ENCODE assay signal across 8 cellular contexts in the genomic region with DNA sequence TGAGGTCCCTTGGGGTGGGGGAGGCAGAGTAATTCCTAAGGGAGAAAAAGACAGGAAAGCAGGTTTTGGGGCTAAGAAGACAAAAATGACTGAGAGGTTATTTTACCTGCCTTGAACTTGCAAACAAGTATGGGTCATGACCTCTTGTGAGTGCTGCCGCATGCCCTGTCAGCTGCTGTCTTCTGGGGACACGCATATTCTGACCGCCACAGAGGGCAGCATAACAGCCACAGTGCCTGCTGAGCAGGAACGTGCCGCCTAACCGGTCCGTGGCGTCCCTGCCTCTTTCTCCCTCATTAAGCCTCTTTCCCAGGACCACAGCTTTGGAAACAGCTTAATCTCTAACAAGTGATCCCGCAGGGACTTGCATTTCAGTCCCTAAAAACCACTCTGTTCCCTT. TPM values are rescaled to one million over a fixed set of nuclear protein-coding genes. Genes with fewer than 3 reads are reported as not detected.
DNase-seq lines count a peak whose midpoint lies in the region; ATAC-seq and TF ChIP-seq lines count a peak whose summit lies in the region.

No MANE protein-coding gene starts in this region.

- H3K36me3 Mint-ChIP-seq in activated T-cell treated with anti-CD3 and anti-CD28 coated beads, Interleukin-2, amount 50 U/mL, for 4 hours (ENCODE audit: insufficient read depth), result no peaks in the 10 kb centered on the region
- H3K36me3 Mint-ChIP-seq in activated naive CD8-positive, alpha-beta T cell treated with anti-CD3 and anti-CD28 coated beads for 36 hours, result no peaks in the 10 kb centered on the region

- peak overlapping the region; percentile 59 for H3K4me3 ChIP-seq in thoracic aorta

- peaks cover 20% of the 10 kb centered on the region for H3K27me3 Mint-ChIP-seq in activated T-cell treated with anti-CD3 and anti-CD28 coated beads, Interleukin-2, amount 50 U/mL, for 4 hours (ENCODE audit: low read depth)
- H3K27me3 Mint-ChIP-seq in activated naive CD8-positive, alpha-beta T cell treated with anti-CD3 and anti-CD28 coated beads for 36 hours, result peaks cover 24% of the 10 kb centered on the region

- no peak for ATAC-seq in activated T-cell treated with anti-CD3 and anti-CD28 coated beads, Interleukin-2, amount 50 U/mL, for 4 hours
- no peak for ATAC-seq in thoracic aorta (ENCODE audit: insufficient number of reproducible peaks, low FRiP score, low read depth)

- no peaks in the 10 kb centered on the region for H3K9me3 ChIP-seq in thoracic aorta

- DNase-seq in activated T-cell treated with anti-CD3 and anti-CD28 coated beads, Interleukin-2, amount 50 U/mL, for 4 hours, result no peak
- DNase-seq in activated T-cell treated with anti-CD3 and anti-CD28 coated beads, Interleukin-2, amount 50 U/mL, for 48 hours, result no peak
- DNase-seq in activated naive CD8-positive, alpha-beta T cell treated with anti-CD3 and anti-CD28 coated beads for 36 hours, result no peak
- DNase-seq in left kidney (ENCODE audit: low read depth, low spot score) (peak; percentile 76), thoracic aorta (ENCODE audit: low spot score) (no peak), NCI-H774 (lab: John Stamatoyannopoulos, UW) (no peak), EL (no peak)
- no peak for DNase-seq in activated CD8-positive, alpha-beta memory T cell treated with anti-CD3 and anti-CD28 coated beads, Interleukin-2, amount 50 U/mL, for 4 hours

- H3K36me3 ChIP-seq in thoracic aorta, result no peaks in the 10 kb centered on the region

- H3K4me1 Mint-ChIP-seq in activated T-cell treated with anti-CD3 and anti-CD28 coated beads, Interleukin-2, amount 50 U/mL, for 4 hours (ENCODE audit: low read depth), result peaks cover 10% of the 10 kb centered on the region
- peaks cover 12% of the 10 kb centered on the region for H3K4me1 Mint-ChIP-seq in activated naive CD8-positive, alpha-beta T cell treated with anti-CD3 and anti-CD28 coated beads for 36 hours

- peaks cover 0 to 40% of the 10 kb centered on the region in 2 donors for H3K4me1 ChIP-seq in thoracic aorta (ENCODE audit: control insufficient read depth in 1 of 2, low read depth in 2 of 2)

- no peak for TF ChIP-seq CTCF in thoracic aorta (IDR thresholded peaks at IDR 0.05)

- no peaks in the 10 kb centered on the region for H3K27me3 ChIP-seq in thoracic aorta (replicated peaks; ENCODE audit: insufficient read depth)

- no peak overlapping the region for H3K27ac Mint-ChIP-seq in activated naive CD8-positive, alpha-beta T cell treated with anti-CD3 and anti-CD28 coated beads for 36 hours

- no peaks in the 10 kb centered on the region for H3K9me3 Mint-ChIP-seq in activated T-cell treated with anti-CD3 and anti-CD28 coated beads, Interleukin-2, amount 50 U/mL, for 4 hours
- no peaks in the 10 kb centered on the region for H3K9me3 Mint-ChIP-seq in activated naive CD8-positive, alpha-beta T cell treated with anti-CD3 and anti-CD28 coated beads for 36 hours

- H3K4me3 Mint-ChIP-seq in activated T-cell treated with anti-CD3 and anti-CD28 coated beads, Interleukin-2, amount 50 U/mL, for 4 hours, result peak overlapping the region; percentile 65
- peak overlapping the region; percentile 29 for H3K4me3 Mint-ChIP-seq in activated naive CD8-positive, alpha-beta T cell treated with anti-CD3 and anti-CD28 coated beads for 36 hours

- H3K27ac ChIP-seq in thoracic aorta, result no peak overlapping the region

RNA-seq across cellular contexts. Expression of a gene that starts 51.3 kb away (rescaled TPM):
- total RNA-seq in activated T-cell treated with anti-CD3 and anti-CD28 coated beads, Interleukin-2, amount 50 U/mL, for 4 hours, result under 1 TPM in 1 of 3 donors, not detected in 2; 0.10 TPM
- total RNA-seq in activated naive CD8-positive, alpha-beta T cell treated with anti-CD3 and anti-CD28 coated beads for 36 hours, result under 1 TPM; 0.04 TPM
- under 1 TPM in 1 of 2 donors, not detected in 1; 0.85 TPM for total RNA-seq in thoracic aorta
